Comparison of ENCODE assay signal across 8 cellular contexts in genomic region chr13:38340624-38341023, GRCh38.
"Had no signal": no experiment of that assay in that cellular context is flagged by ENCODE, and none has a peak within 500 bp of the region (broad histone marks: within the 10 kb centered on the region; RNA-seq: fewer than 3 reads in every experiment).

No MANE protein-coding gene starts in this region.

- FAIRE-seq: H54, HepG2 had no signal

- ATAC-seq: HepG2 had no signal

- DNase-seq: GOT3, H9, HCEC 1CT, Kasumi-1, KG1 had no signal

- H3K27ac ChIP-seq: HL-60 had no signal
